ENCODE assay signal across 38 cellular contexts in the genomic region with DNA sequence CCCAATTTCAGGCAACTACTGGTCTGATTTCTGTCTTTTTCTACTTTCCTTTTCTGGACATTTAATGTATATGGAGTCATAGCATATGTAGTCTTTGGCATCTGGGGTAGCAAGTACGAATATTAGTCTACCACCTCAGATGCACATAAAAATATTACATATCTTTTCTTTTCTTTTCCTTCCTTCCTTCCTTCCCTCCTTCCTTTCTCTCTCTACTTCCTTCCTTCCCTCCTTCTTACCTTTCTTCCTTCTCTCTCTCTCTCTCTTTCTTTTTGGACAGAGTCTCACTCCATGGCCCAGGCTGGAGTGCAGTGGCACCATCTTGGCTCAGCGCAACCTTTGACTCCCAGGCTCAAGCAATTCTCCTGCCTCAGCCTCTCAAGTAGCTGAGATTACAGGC.
"Had no signal": no experiment of that assay in that cellular context is flagged by ENCODE, and none has a peak within 500 bp of the region (broad histone marks: within the 10 kb centered on the region; RNA-seq: fewer than 3 reads in every experiment).

No MANE protein-coding gene starts in this region.

- H3K4me3 ChIP-seq: adrenal gland, ascending aorta, body of pancreas, breast epithelium, cardiac muscle cell had no signal

- H3K27ac ChIP-seq: adrenal gland, ascending aorta, body of pancreas, brain microvascular endothelial cell, breast epithelium, cardiac muscle cell had no signal

- FAIRE-seq: astrocyte had no signal

- H3K27me3 Mint-ChIP-seq: activated naive CD4-positive, alpha-beta T cell treated with anti-CD3 and anti-CD28 coated beads, Interleukin-2, amount 50 U/mL, for 24 hours; activated naive CD8-positive, alpha-beta T cell treated with anti-CD3 and anti-CD28 coated beads, Interleukin-2, amount 10 ng/mL, durations not matched to agents 7 days and 5 days; activated naive CD8-positive, alpha-beta T cell treated with anti-CD3 and anti-CD28 coated beads, Interleukin-2, amount 50 U/mL, for 24 hours had no signal

- DNase-seq: activated effector memory CD4-positive, alpha-beta T cell treated with anti-CD3 and anti-CD28 coated beads, Interleukin-2, amount 50 U/mL, for 16 hours; activated effector memory CD4-positive, alpha-beta T cell treated with Interleukin-2 at 50 U/mL for 16 hours; activated gamma-delta T cell; activated gamma-delta T cell treated with Interleukin-2 at 50 U/mL for 16 hours; activated naive CD4-positive, alpha-beta T cell; activated naive CD4-positive, alpha-beta T cell treated with anti-CD3 and anti-CD28 coated beads for 36 hours; activated naive CD4-positive, alpha-beta T cell treated with anti-CD3 and anti-CD28 coated beads, Interleukin-2, amount 10 ng/mL, durations not matched to agents 7 days and 5 days; activated naive CD4-positive, alpha-beta T cell treated with anti-CD3 and anti-CD28 coated beads, Interleukin-2, amount 50 U/mL, for 16 hours; activated naive CD4-positive, alpha-beta T cell treated with Interleukin-2 at 50 U/mL for 16 hours; activated naive CD8-positive, alpha-beta T cell treated with anti-CD3 and anti-CD28 coated beads for 36 hours; activated naive CD8-positive, alpha-beta T cell treated with anti-CD3 and anti-CD28 coated beads, Interleukin-2, amount 10 ng/mL, durations not matched to agents 7 days and 5 days; activated naive CD8-positive, alpha-beta T cell treated with anti-CD3 and anti-CD28 coated beads, Interleukin-2, amount 50 U/mL, for 24 hours; activated T-cell treated with anti-CD3 and anti-CD28 coated beads, Interleukin-2, amount 50 U/mL, for 24 hours; activated T-cell treated with anti-CD3 and anti-CD28 coated beads, Interleukin-2, amount 50 U/mL, for 4 hours; activated T-cell treated with anti-CD3 and anti-CD28 coated beads, Interleukin-2, amount 50 U/mL, for 48 hours; activated T-cell treated with anti-CD3 and anti-CD28 coated beads, Interleukin-2, amount 50 U/mL, for 72 hours; adrenal gland; amniotic stem cell; amygdala; anterior cingulate cortex; aorta; body of pancreas; brain microvascular endothelial cell; caudate nucleus; central memory CD4-positive, alpha-beta T cell; cerebellar nuclear complex had no signal

- H3K36me3 Mint-ChIP-seq: activated naive CD4-positive, alpha-beta T cell treated with anti-CD3 and anti-CD28 coated beads, Interleukin-2, amount 50 U/mL, for 24 hours; activated naive CD8-positive, alpha-beta T cell; activated naive CD8-positive, alpha-beta T cell treated with anti-CD3 and anti-CD28 coated beads for 36 hours had no signal

- ATAC-seq: activated naive CD4-positive, alpha-beta T cell treated with anti-CD3 and anti-CD28 coated beads, Interleukin-2, amount 50 U/mL, for 72 hours; activated naive CD8-positive, alpha-beta T cell treated with anti-CD3 and anti-CD28 coated beads, Interleukin-2, amount 50 U/mL, for 24 hours; activated T-cell treated with anti-CD3 and anti-CD28 coated beads, Interleukin-2, amount 50 U/mL, for 4 hours; activated T-cell treated with anti-CD3 and anti-CD28 coated beads, Interleukin-2, amount 50 U/mL, for 72 hours; activated T-helper 17 cell treated with anti-CD3 and anti-CD28 coated beads, Interleukin-2, amount 50 U/mL, for 72 hours; body of pancreas had no signal

- H3K27ac Mint-ChIP-seq: activated naive CD4-positive, alpha-beta T cell treated with anti-CD3 and anti-CD28 coated beads for 36 hours; activated naive CD4-positive, alpha-beta T cell treated with anti-CD3 and anti-CD28 coated beads, Interleukin-2, amount 10 ng/mL, durations not matched to agents 7 days and 5 days; activated naive CD4-positive, alpha-beta T cell treated with anti-CD3 and anti-CD28 coated beads, Interleukin-2, amount 50 U/mL, for 24 hours; activated naive CD4-positive, alpha-beta T cell treated with anti-CD3 and anti-CD28 coated beads, Interleukin-2, amount 50 U/mL, for 72 hours; activated naive CD8-positive, alpha-beta T cell; activated naive CD8-positive, alpha-beta T cell treated with anti-CD3 and anti-CD28 coated beads for 36 hours; activated naive CD8-positive, alpha-beta T cell treated with anti-CD3 and anti-CD28 coated beads, Interleukin-2, amount 10 ng/mL, durations not matched to agents 7 days and 5 days; activated naive CD8-positive, alpha-beta T cell treated with anti-CD3 and anti-CD28 coated beads, Interleukin-2, amount 50 U/mL, for 24 hours; activated T-cell treated with anti-CD3 and anti-CD28 coated beads, Interleukin-2, amount 50 U/mL, for 24 hours; activated T-cell treated with anti-CD3 and anti-CD28 coated beads, Interleukin-2, amount 50 U/mL, for 72 hours; activated T-helper 1 cell treated with anti-CD3 and anti-CD28 coated beads, Interleukin-12 subunit alpha, Interleukin-12 subunit beta, Interleukin-2, Interleukin-4 antibody, amounts not matched to agents 30 ng/mL and 10 ng/mL and 1 ng/mL, durations not matched to agents 14 hours and 24 hours and 36 hours; activated T-helper 17 cell treated with anti-CD3 and anti-CD28 coated beads, Interleukin-2, amount 50 U/mL, for 72 hours; activated T-helper 2 cell treated with anti-CD3 and anti-CD28 coated beads, Interferon-gamma antibody, Interleukin-2, Interleukin-4, amounts not matched to agents 10 μg/mL and 5 μg/mL and 100 μg/mL, durations not matched to agents 14 hours and 24 hours and 36 hours had no signal

- H3K27me3 ChIP-seq: adrenal gland, ascending aorta, body of pancreas, brain microvascular endothelial cell, breast epithelium, cardiac muscle cell had no signal

- H3K9me3 ChIP-seq: adrenal gland, ascending aorta, body of pancreas, breast epithelium had no signal

- H3K36me3 ChIP-seq: adrenal gland, ascending aorta, breast epithelium, cardiac muscle cell had no signal

- H3K4me3 Mint-ChIP-seq: activated naive CD4-positive, alpha-beta T cell treated with anti-CD3 and anti-CD28 coated beads for 36 hours; activated naive CD4-positive, alpha-beta T cell treated with anti-CD3 and anti-CD28 coated beads, Interleukin-2, amount 10 ng/mL, durations not matched to agents 7 days and 5 days; activated naive CD4-positive, alpha-beta T cell treated with anti-CD3 and anti-CD28 coated beads, Interleukin-2, amount 50 U/mL, for 24 hours; activated naive CD8-positive, alpha-beta T cell; activated naive CD8-positive, alpha-beta T cell treated with anti-CD3 and anti-CD28 coated beads for 36 hours; activated naive CD8-positive, alpha-beta T cell treated with anti-CD3 and anti-CD28 coated beads, Interleukin-2, amount 10 ng/mL, durations not matched to agents 7 days and 5 days; activated naive CD8-positive, alpha-beta T cell treated with anti-CD3 and anti-CD28 coated beads, Interleukin-2, amount 50 U/mL, for 24 hours; activated T-cell treated with anti-CD3 and anti-CD28 coated beads, Interleukin-2, amount 50 U/mL, for 24 hours; activated T-cell treated with anti-CD3 and anti-CD28 coated beads, Interleukin-2, amount 50 U/mL, for 4 hours; activated T-cell treated with anti-CD3 and anti-CD28 coated beads, Interleukin-2, amount 50 U/mL, for 72 hours; activated T-helper 1 cell treated with anti-CD3 and anti-CD28 coated beads, Interleukin-12 subunit alpha, Interleukin-12 subunit beta, Interleukin-2, Interleukin-4 antibody, amounts not matched to agents 30 ng/mL and 10 ng/mL and 1 ng/mL, durations not matched to agents 14 hours and 24 hours and 36 hours; activated T-helper 17 cell treated with anti-CD3 and anti-CD28 coated beads, Interleukin-2, amount 50 U/mL, for 72 hours; brain; central memory CD8-positive, alpha-beta T cell had no signal

- H3K4me1 ChIP-seq: breast epithelium had no signal

- H3K9me3 Mint-ChIP-seq: activated naive CD4-positive, alpha-beta T cell treated with anti-CD3 and anti-CD28 coated beads, Interleukin-2, amount 10 ng/mL, durations not matched to agents 7 days and 5 days; activated naive CD4-positive, alpha-beta T cell treated with anti-CD3 and anti-CD28 coated beads, Interleukin-2, amount 50 U/mL, for 24 hours; activated T-helper 1 cell treated with anti-CD3 and anti-CD28 coated beads, Interleukin-12 subunit alpha, Interleukin-12 subunit beta, Interleukin-2, Interleukin-4 antibody, amounts not matched to agents 30 ng/mL and 10 ng/mL and 1 ng/mL, durations not matched to agents 14 hours and 24 hours and 36 hours; activated T-helper 2 cell treated with anti-CD3 and anti-CD28 coated beads, Interferon-gamma antibody, Interleukin-2, Interleukin-4, amounts not matched to agents 10 μg/mL and 5 μg/mL and 100 μg/mL, durations not matched to agents 14 hours and 24 hours and 36 hours; central memory CD8-positive, alpha-beta T cell had no signal
